12 cellular contexts compared by ENCODE assay signal in the genomic region with DNA sequence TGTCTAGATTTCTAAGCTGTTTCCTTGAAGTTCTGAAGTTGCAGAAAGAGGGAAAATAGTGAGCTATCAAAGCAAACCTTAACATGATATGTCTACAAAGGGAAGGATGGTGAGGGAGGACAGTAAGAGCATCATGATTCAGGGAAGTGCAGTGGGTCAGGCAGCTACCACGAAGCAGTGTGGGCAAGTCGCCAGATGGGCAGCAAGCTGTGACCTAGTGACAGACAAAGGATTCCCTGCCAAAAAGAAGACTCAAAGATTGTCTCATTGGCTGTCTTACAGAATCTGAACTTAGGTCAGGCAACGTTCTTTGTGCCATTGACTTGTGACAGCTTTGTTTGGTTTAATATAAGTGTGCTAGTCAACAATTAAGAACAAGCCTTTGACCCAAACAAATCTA.
"Had no signal": no experiment of that assay in that cellular context is flagged by ENCODE, and none has a peak within 500 bp of the region (broad histone marks: within the 10 kb centered on the region; RNA-seq: fewer than 3 reads in every experiment).

No MANE protein-coding gene starts in this region.

- FAIRE-seq: astrocyte had no signal

- H3K27ac ChIP-seq: colonic mucosa, gastrocnemius medialis, right lobe of liver, spleen had no signal

- H3K4me1 ChIP-seq: colonic mucosa, gastrocnemius medialis, right lobe of liver, spleen had no signal

- H3K36me3 ChIP-seq: colonic mucosa, gastrocnemius medialis, right lobe of liver, spleen had no signal

- H3K4me3 ChIP-seq: colonic mucosa, gastrocnemius medialis, right lobe of liver, spleen had no signal

- H3K9me3 ChIP-seq: colonic mucosa, gastrocnemius medialis, right lobe of liver had no signal

- H3K27me3 ChIP-seq: colonic mucosa, gastrocnemius medialis, right lobe of liver had no signal

- DNase-seq: activated CD4-positive, alpha-beta T cell treated with anti-CD3 and anti-CD28 coated beads, Interleukin-2, amount 10 ng/mL, durations not matched to agents 24 days and 14 days; activated naive CD4-positive, alpha-beta T cell treated with Interleukin-2 at 50 U/mL for 16 hours; activated naive CD8-positive, alpha-beta T cell treated with anti-CD3 and anti-CD28 coated beads, Interleukin-2, amount 50 U/mL, for 24 hours; colonic mucosa; gastrocnemius medialis; natural killer cell; spleen; stimulated activated CD4-positive, alpha-beta T cell treated with anti-CD3 and anti-CD28 coated beads, Interleukin-1b, Interleukin-23, amount 100 ng/mL, for 48 hours; stimulated activated naive B cell treated with anti-CD40 and anti-IgM and Interleukin-4, amounts not matched to agents 10 μg/mL and 1 μg/mL and 100 μg/mL, for 72 hours; trophoblast cell had no signal
